8 cellular contexts compared by ENCODE assay signal in the genomic region with DNA sequence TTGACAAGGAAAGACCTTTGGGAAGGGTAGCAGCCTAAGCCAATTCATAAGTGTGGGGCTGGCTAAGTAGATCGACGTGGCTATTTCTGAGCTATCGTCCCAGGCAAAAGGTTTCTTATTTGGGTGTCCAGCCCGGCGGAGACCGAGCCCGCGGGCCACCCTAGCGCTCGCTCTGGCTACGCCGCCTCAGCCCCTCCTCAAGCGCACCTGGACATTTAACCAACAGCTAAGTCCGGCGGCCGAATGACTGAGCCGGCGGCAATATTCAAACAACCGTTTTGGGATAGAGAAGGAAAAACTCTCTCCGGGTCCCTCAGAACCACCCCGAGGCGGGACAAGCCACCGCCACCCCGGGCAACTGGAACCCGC. TPM values are rescaled to one million over a fixed set of nuclear protein-coding genes. Genes with fewer than 3 reads are reported as not detected.
A peak's percentile ranks its signal among the peaks of the same experiment; 100 is the strongest.
DNase-seq lines count a peak whose midpoint lies in the region; ATAC-seq and TF ChIP-seq lines count a peak whose summit lies in the region.

No MANE protein-coding gene starts in this region.

- intact Hi-C loops in breast epithelium (cut with DNase I; ENCODE audit: low total_unique reads): no loop called here

- H3K27me3 ChIP-seq in breast epithelium: no peaks in the 10 kb centered on the region

- H3K4me1 Mint-ChIP-seq in HFFc6 (ENCODE audit: low read depth): peaks cover 47% of the 10 kb centered on the region
- H3K4me1 Mint-ChIP-seq in stimulated activated memory B cell treated with anti-CD40 and anti-IgM and Interleukin-4, amounts not matched to agents 10 μg/mL and 1 μg/mL and 100 μg/mL, for 72 hours: peaks cover 62% of the 10 kb centered on the region

- no peak for TF ChIP-seq CTCF in HFFc6 (IDR thresholded peaks at IDR 0.05)
- no peak for TF ChIP-seq CTCF in NB4 (IDR thresholded peaks at IDR 0.05; ENCODE audit: low read depth, low read length)
- TF ChIP-seq CTCF in breast epithelium (IDR thresholded peaks at IDR 0.05): no peak

- H3K9me3 Mint-ChIP-seq in HFFc6: no peaks in the 10 kb centered on the region; the same call in 1 of the 2 replicates
- H3K9me3 Mint-ChIP-seq in stimulated activated memory B cell treated with anti-CD40 and anti-IgM and Interleukin-4, amounts not matched to agents 10 μg/mL and 1 μg/mL and 100 μg/mL, for 72 hours: no peaks in the 10 kb centered on the region

- peak overlapping the region; percentile 91 for H3K27ac Mint-ChIP-seq in HFFc6
- H3K27ac Mint-ChIP-seq in stimulated activated memory B cell treated with anti-CD40 and anti-IgM and Interleukin-4, amounts not matched to agents 10 μg/mL and 1 μg/mL and 100 μg/mL, for 72 hours: peak overlapping the region; percentile 96

- H3K4me1 ChIP-seq in breast epithelium: no peaks in the 10 kb centered on the region

- peak overlapping the region; percentile 86 for H3K4me3 Mint-ChIP-seq in HFFc6
- peak overlapping the region; percentile 92 for H3K4me3 Mint-ChIP-seq in stimulated activated memory B cell treated with anti-CD40 and anti-IgM and Interleukin-4, amounts not matched to agents 10 μg/mL and 1 μg/mL and 100 μg/mL, for 72 hours

- no peak for TF ChIP-seq POLR2A in NB4 (IDR thresholded peaks at IDR 0.05; ENCODE audit: extremely low read depth, insufficient read length)
- no peak for TF ChIP-seq POLR2A in breast epithelium (IDR thresholded peaks at IDR 0.05)

- ATAC-seq in stimulated activated memory B cell treated with anti-CD40 and anti-IgM and Interleukin-4, amounts not matched to agents 10 μg/mL and 1 μg/mL and 100 μg/mL, for 72 hours: peak; percentile 21

- peak overlapping the region; percentile 91 to 95 for H3K27ac ChIP-seq in breast epithelium

- H3K36me3 Mint-ChIP-seq in HFFc6 (ENCODE audit: low read depth): peaks cover 4% of the 10 kb centered on the region; the same call in 1 of the 2 replicates
- peaks cover 8% of the 10 kb centered on the region for H3K36me3 Mint-ChIP-seq in stimulated activated memory B cell treated with anti-CD40 and anti-IgM and Interleukin-4, amounts not matched to agents 10 μg/mL and 1 μg/mL and 100 μg/mL, for 72 hours

- H3K27me3 Mint-ChIP-seq in HFFc6 (ENCODE audit: insufficient read depth): no peaks in the 10 kb centered on the region; the same call in 1 of the 2 replicates
- no peaks in the 10 kb centered on the region for H3K27me3 Mint-ChIP-seq in stimulated activated memory B cell treated with anti-CD40 and anti-IgM and Interleukin-4, amounts not matched to agents 10 μg/mL and 1 μg/mL and 100 μg/mL, for 72 hours

- H3K36me3 ChIP-seq in breast epithelium: no peaks in the 10 kb centered on the region

- H3K4me3 ChIP-seq in NB4 (ENCODE audit: low read depth, low read length) (peak overlapping the region; percentile 88), breast epithelium (peak overlapping the region; percentile 80 to 91 (median 90))

- no peaks in the 10 kb centered on the region for H3K9me3 ChIP-seq in breast epithelium

- DNase-seq in NCI-H1105 treated with DMSO at 0.1 percent for 48 hours (lab: John Stamatoyannopoulos, UW): peak; percentile 58
- no peak for DNase-seq in NCI-H1105 (lab: John Stamatoyannopoulos, UW)
- no peak for DNase-seq in HFFc6
- peak; percentile 51 for DNase-seq in NB4 (ENCODE audit: low read depth)
- peak; percentile 31 to 61 for DNase-seq in breast epithelium (ENCODE audit: low spot score in 2 of 2)
- peak; percentile 61 for DNase-seq in kidney tubule cell (ENCODE audit: low spot score)
- DNase-seq in stimulated activated CD4-positive, alpha-beta T cell treated with anti-CD3 and anti-CD28 coated beads, Interleukin-4, amount 100 ng/mL, for 1 hour: no peak

RNA-seq across cellular contexts. Expression of gene RNF141, which starts 0.5 kb away (rescaled TPM):
- total RNA-seq in HFFc6 (2021; fragmentation: NEBNext Ultra II Directional; extraction: Animal tissue kit (Norgen Biotek cat#: 25700)): 10 to 100 TPM; 41.9 to 55.8 (median 55.1) TPM
- 10 to 100 TPM; 31.1 to 54.1 (median 45.8) TPM for total RNA-seq in breast epithelium

RNA-seq across cellular contexts. Expression of gene LYVE1, which starts 27.9 kb away (rescaled TPM):
- under 1 TPM in 1 of 6 experiments, not detected in 5; 0.09 TPM for total RNA-seq in HFFc6 (2021; fragmentation: NEBNext Ultra II Directional; extraction: Animal tissue kit (Norgen Biotek cat#: 25700))
- 100 to 1,000 TPM in 1 of 3 donors, 10 to 100 TPM in 2; 39.2 to 218 (median 51.8) TPM for total RNA-seq in breast epithelium

Comparison
In these comparisons a context has a peak if more than half of its experiments do, and no peak if none do; other contexts are left out.
1. DNase-seq: peak in NCI-H1105 treated with DMSO at 0.1 percent for 48 hours (single experiment), NB4 (single experiment), breast epithelium (2 of 2) and kidney tubule cell (single experiment); none in NCI-H1105 (single experiment), HFFc6 (single experiment) and stimulated activated CD4-positive, alpha-beta T cell treated with anti-CD3 and anti-CD28 coated beads, Interleukin-4, amount 100 ng/mL, for 1 hour (single experiment).
2. RNA of gene LYVE1, which starts 27.9 kb away (total RNA-seq): 39.2 to 218 TPM in breast epithelium; 0.09 TPM in HFFc6; every median in the first group is over 10 times any median in the second.